Comparison of ENCODE assay signal across 1 cellular context in genomic region chr11:11981364-11981763, GRCh38.
TF ChIP-seq lines count a peak whose summit lies in the region.

No MANE protein-coding gene starts in this region.

TF ChIP-seq in SK-N-SH, 30 proteins besides CTCF, POLR2A, EP300 and RAD21:
- TF ChIP-seq ZBTB33 (IDR thresholded peaks at IDR 0.05; ENCODE audit: borderline replicate concordance, low read depth), result no peak
- TF ChIP-seq TAF1 (IDR thresholded peaks at IDR 0.05; ENCODE audit: borderline replicate concordance, low read depth, low read length), result no peak
- no peak for TF ChIP-seq USF2 (IDR thresholded peaks at IDR 0.05; ENCODE audit: borderline replicate concordance, low read depth, low read length)
